In genomic region chr4:122172266-122172665, GRCh38 we compare ENCODE assay signal across 30 cellular contexts.
"Had no signal": no experiment of that assay in that cellular context is flagged by ENCODE, and none has a peak within 500 bp of the region (broad histone marks: within the 10 kb centered on the region; RNA-seq: fewer than 3 reads in every experiment).

No MANE protein-coding gene starts in this region.

- H3K9ac ChIP-seq: neural progenitor cell had no signal

- H3K4me1 ChIP-seq: neural progenitor cell, prostate gland, uterus had no signal

- H3K4me2 ChIP-seq: neural progenitor cell, smooth muscle cell had no signal

- ATAC-seq: left colon; left lung; lower lobe of right lung; natural killer cell; right cardiac atrium; stimulated activated memory B cell treated with anti-CD40 and anti-IgM and Interleukin-4, amounts not matched to agents 10 μg/mL and 1 μg/mL and 100 μg/mL, for 72 hours; stimulated activated naive CD8-positive, alpha-beta T cell treated with anti-CD3 and anti-CD28 coated beads, Interleukin-15, amount 100 ng/mL, for 72 hours had no signal

- H3K4me3 ChIP-seq: left lung, lower lobe of right lung, neural progenitor cell, ovary, prostate gland, sigmoid colon, smooth muscle cell, tibial nerve, uterus had no signal

- DNase-seq: hippocampal formation; kidney; left colon; left lung; lower lobe of right lung; mammary epithelial cell; mesenchymal stem cell; naive B cell; natural killer cell; nephron progenitor cell; occipital lobe; ovary; posterior cingulate gyrus; retina; right cardiac atrium; sigmoid colon; stimulated activated CD4-positive, alpha-beta T cell treated with anti-CD3 and anti-CD28 coated beads, Interleukin-1b, Interleukin-23, amount 100 ng/mL, for 48 hours; stimulated activated CD4-positive, alpha-beta T cell treated with anti-CD3 and anti-CD28 coated beads, Interleukin-2, amount 100 ng/mL, for 48 hours; stimulated activated CD4-positive, alpha-beta T cell treated with anti-CD3 and anti-CD28 coated beads, Interleukin-4, amount 100 ng/mL, for 4 hours; stimulated activated CD8-positive, alpha-beta memory T cell treated with anti-CD3 and anti-CD28 coated beads, Interleukin-4, amount 100 ng/mL, for 48 hours; stimulated activated naive CD4-positive, alpha-beta T cell treated with Interleukin-2 at 50 U/mL for 16 hours; stimulated activated naive CD8-positive, alpha-beta T cell treated with anti-CD3 and anti-CD28 coated beads, Interleukin-15, amount 100 ng/mL, for 72 hours; substantia nigra; uterus had no signal

- H3K36me3 ChIP-seq: neural progenitor cell, ovary, prostate gland, uterus had no signal

- H2AFZ ChIP-seq: neural progenitor cell had no signal

- H3K27ac ChIP-seq: left lung, lower lobe of right lung, neural progenitor cell, neutrophil, ovary, prostate gland, sigmoid colon, tibial nerve, uterus had no signal

- H3K9me3 ChIP-seq: left lung, lower lobe of right lung, neutrophil, ovary, prostate gland, sigmoid colon, tibial nerve, uterus had no signal

- H3K27me3 ChIP-seq: left lung, neural progenitor cell, neutrophil, ovary, sigmoid colon, tibial nerve, uterus had no signal

- FAIRE-seq: kidney had no signal
